ENCODE assay signal across 2 cellular contexts in genomic region chr3:4997946-4998345, GRCh38.
TF ChIP-seq lines count a peak whose summit lies in the region.

No MANE protein-coding gene starts in this region.

TF ChIP-seq in A549, 52 proteins besides CTCF, POLR2A, EP300 and RAD21:
- TF ChIP-seq FOSL2 (IDR thresholded peaks at IDR 0.05) (no peak), FOSL2 (CRISPR knock-in tag; IDR thresholded peaks at IDR 0.05) (no peak), ATOH8 (CRISPR knock-in tag; IDR thresholded peaks at IDR 0.05; ENCODE audit: low read depth) (no peak), ZNF302 (CRISPR knock-in tag; IDR thresholded peaks at IDR 0.05) (no peak), TP53 (CRISPR knock-in tag; IDR thresholded peaks at IDR 0.05) (no peak), HEYL (CRISPR knock-in tag; IDR thresholded peaks at IDR 0.05) (no peak), ZFP36 (IDR thresholded peaks at IDR 0.05; ENCODE audit: borderline replicate concordance, partially characterized antibody) (no peak), ESRRA (IDR thresholded peaks at IDR 0.05; ENCODE audit: borderline replicate concordance, low read length) (no peak), EHMT2 (IDR thresholded peaks at IDR 0.05; ENCODE audit: low read depth) (no peak), JUNB (IDR thresholded peaks at IDR 0.05) (no peak), POLR2AphosphoS2 (conservative IDR thresholded peaks at IDR 0.05; ENCODE audit: low read length) (no peak), NR3C1 (IDR thresholded peaks at IDR 0.05) (no peak)

TF ChIP-seq in IMR-90, 13 proteins besides CTCF, POLR2A, EP300 and RAD21:
- TF ChIP-seq USF2 (IDR thresholded peaks at IDR 0.05; ENCODE audit: low read depth, low read length) = no peak
TF ChIP-seq in IMR-90: peak in this region for 0.
